Comparison of ENCODE assay signal across 16 cellular contexts in the genomic region with DNA sequence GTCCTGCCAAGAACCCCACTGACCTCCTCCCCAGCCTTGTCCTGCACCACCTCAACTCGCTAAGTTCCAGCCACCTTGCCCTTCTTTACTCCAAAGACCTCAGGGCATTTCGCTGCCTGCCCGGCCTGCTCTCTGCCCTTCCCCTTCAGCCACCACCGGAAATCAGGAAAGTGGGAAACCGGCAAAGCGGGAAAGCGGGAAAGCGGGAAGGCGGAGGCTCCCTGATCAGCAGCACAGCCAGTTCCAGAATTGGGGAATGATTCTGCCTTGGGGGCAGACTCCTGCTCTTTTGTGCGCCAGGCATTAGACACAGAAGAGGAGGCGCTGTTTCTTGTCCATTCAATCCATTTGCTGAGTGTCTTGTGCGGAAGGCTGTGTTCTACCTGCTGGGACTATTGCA.
A peak's percentile ranks its signal among the peaks of the same experiment; 100 is the strongest.
DNase-seq lines count a peak whose midpoint lies in the region; TF ChIP-seq lines count a peak whose summit lies in the region.
"Had no signal": no experiment of that assay in that cellular context is flagged by ENCODE, and none has a peak within 500 bp of the region (broad histone marks: within the 10 kb centered on the region; RNA-seq: fewer than 3 reads in every experiment).

No MANE protein-coding gene starts in this region.

- H4K8ac ChIP-seq in neuronal stem cell (ENCODE audit: low read depth, low read length) = no peak overlapping the region

- TF ChIP-seq CTCF in esophagus muscularis mucosa (IDR thresholded peaks at IDR 0.05) = no peak

- H2AK5ac ChIP-seq in neuronal stem cell (ENCODE audit: low read depth, low read length) = no peak overlapping the region

- H3K36me3 ChIP-seq in esophagus muscularis mucosa = no peaks in the 10 kb centered on the region
- H3K36me3 ChIP-seq in neuronal stem cell (replicated peaks in 1 of 2; ENCODE audit: control insufficient read depth in 2 of 2, insufficient read depth in 2 of 2, low read length in 2 of 2) = no peaks in the 10 kb centered on the region
- H3K36me3 ChIP-seq: BLaER1, HAP-1 had no signal

- H3K9me3 ChIP-seq in esophagus muscularis mucosa (peaks cover 0 to 4% (median 0%) of the 10 kb centered on the region in 4 donors), neuronal stem cell (replicated peaks in 1 of 2; ENCODE audit: control insufficient read depth in 2 of 2, insufficient read depth in 1 of 2, low read depth in 1 of 2, low read length in 2 of 2) (peaks cover 0 to 4% of the 10 kb centered on the region in 2 donors)
- H3K9me3 ChIP-seq: A549, HAP-1 had no signal

- no peaks in the 10 kb centered on the region for H3K27me3 ChIP-seq in esophagus muscularis mucosa
- no peaks in the 10 kb centered on the region for H3K27me3 ChIP-seq in neuronal stem cell (ENCODE audit: control insufficient read depth in 3 of 3, insufficient read depth in 3 of 3, low read depth in 1 of 3, low read length in 3 of 3)
- H3K27me3 ChIP-seq: BLaER1 had no signal

- peaks cover 10% of the 10 kb centered on the region for H3K9me3 Mint-ChIP-seq in activated CD4-positive, alpha-beta T cell treated with anti-CD3 and anti-CD28 coated beads, Interleukin-2, amount 10 ng/mL, durations not matched to agents 7 days and 5 days

- H2BK12ac ChIP-seq in neuronal stem cell (ENCODE audit: low read length) = no peak overlapping the region

- H4K91ac ChIP-seq in neuronal stem cell (ENCODE audit: low read depth, low read length, poor library complexity) = no peak overlapping the region

- peaks cover 35% of the 10 kb centered on the region for H3K4me1 Mint-ChIP-seq in activated CD4-positive, alpha-beta T cell treated with anti-CD3 and anti-CD28 coated beads, Interleukin-2, amount 10 ng/mL, durations not matched to agents 7 days and 5 days

- no peak overlapping the region for H2BK120ac ChIP-seq in neuronal stem cell (ENCODE audit: low read depth, low read length)

- no peak for TF ChIP-seq POLR2A in esophagus muscularis mucosa (IDR thresholded peaks at IDR 0.05; ENCODE audit: low read depth)

- peaks cover 4% of the 10 kb centered on the region for H3K27me3 Mint-ChIP-seq in activated CD4-positive, alpha-beta T cell treated with anti-CD3 and anti-CD28 coated beads, Interleukin-2, amount 10 ng/mL, durations not matched to agents 7 days and 5 days

- peak overlapping the region; percentile 54 for H3K27ac Mint-ChIP-seq in activated CD4-positive, alpha-beta T cell treated with anti-CD3 and anti-CD28 coated beads, Interleukin-2, amount 10 ng/mL, durations not matched to agents 7 days and 5 days

- peaks cover 2% of the 10 kb centered on the region for H3K79me1 ChIP-seq in neuronal stem cell (ENCODE audit: low read depth, low read length)

- 93% methylated on average over 12 of the region's 12 CpGs for WGBS in esophagus muscularis mucosa
- WGBS in neuronal stem cell (ENCODE audit: extremely low coverage in 2 of 2, insufficient read length in 2 of 2, insufficient replicate concordance in 1 of 2), 2 donors = no CpG with 5 or more reads among the region's 12 CpGs

- no peak for TF ChIP-seq EP300 in esophagus muscularis mucosa (IDR thresholded peaks at IDR 0.05)

- no peak overlapping the region for H3K23ac ChIP-seq in neuronal stem cell (ENCODE audit: low read depth, low read length, poor library complexity)

- H3K27ac ChIP-seq in esophagus muscularis mucosa (replicated peaks in 1 of 4) (no peak overlapping the region), neuronal stem cell (replicated peaks; ENCODE audit: low read length) (no peak overlapping the region), substantia nigra (ENCODE audit: low read depth, low read length, poor library complexity, severe bottlenecking) (no peak overlapping the region)
- H3K27ac ChIP-seq: 22Rv1, A549, BLaER1 had no signal

- intact Hi-C loops in esophagus muscularis mucosa (cut with DNase I) = no loop called here

- H3K4me3 Mint-ChIP-seq in activated CD4-positive, alpha-beta T cell treated with anti-CD3 and anti-CD28 coated beads, Interleukin-2, amount 10 ng/mL, durations not matched to agents 7 days and 5 days = no peak overlapping the region
- H3K4me3 Mint-ChIP-seq: CD14-positive monocyte; CD4-positive, alpha-beta memory T cell had no signal

- peaks cover 10% of the 10 kb centered on the region for H3K36me3 Mint-ChIP-seq in activated CD4-positive, alpha-beta T cell treated with anti-CD3 and anti-CD28 coated beads, Interleukin-2, amount 10 ng/mL, durations not matched to agents 7 days and 5 days (ENCODE audit: low read depth)

- CTCF ChIA-PET in activated CD4-positive, alpha-beta T cell treated with anti-CD3 and anti-CD28 coated beads, Interleukin-2, amount 10 ng/mL, durations not matched to agents 7 days and 5 days (lab: Charles Lee) = no interaction called here

- no peak overlapping the region for H3K4ac ChIP-seq in neuronal stem cell (ENCODE audit: low read length)

- POLR2A ChIA-PET in activated CD4-positive, alpha-beta T cell treated with anti-CD3 and anti-CD28 coated beads, Interleukin-2, amount 10 ng/mL, durations not matched to agents 7 days and 5 days (lab: Charles Lee) = no interaction called here

- H2BK15ac ChIP-seq in neuronal stem cell (ENCODE audit: low read length) = no peak overlapping the region

- no peak overlapping the region for H3K9ac ChIP-seq in neuronal stem cell (ENCODE audit: low read depth, low read length, poor library complexity)
- H3K9ac ChIP-seq: BLaER1 had no signal

- no peak for DNase-seq in activated CD4-positive, alpha-beta T cell treated with anti-CD3 and anti-CD28 coated beads, Interleukin-2, amount 10 ng/mL, durations not matched to agents 7 days and 5 days
- DNase-seq in activated CD4-positive, alpha-beta T cell treated with anti-CD3 and anti-CD28 coated beads for 1 hour = no peak
- DNase-seq in esophagus muscularis mucosa (ENCODE audit: extremely low spot score) (peak; percentile 62), neuronal stem cell (ENCODE audit: low spot score) (no peak), substantia nigra (lab: John Stamatoyannopoulos, UW) (no peak), GM19238 (ENCODE audit: insufficient read length, low spot score) (no peak)
- no peak for DNase-seq in stimulated activated CD4-positive, alpha-beta T cell treated with anti-CD3 and anti-CD28 coated beads, Interleukin-4, amount 100 ng/mL, for 1 hour
- DNase-seq: CD4-positive, alpha-beta memory T cell; DMS153; DMS79; GF-D8 had no signal

- H3K4me1 ChIP-seq in esophagus muscularis mucosa (peaks cover 0 to 3% (median 0%) of the 10 kb centered on the region in 4 donors), neuronal stem cell (ENCODE audit: control insufficient read depth in 2 of 2, insufficient read depth in 1 of 2, low read depth in 1 of 2, low read length in 2 of 2) (peaks cover 0 to 14% of the 10 kb centered on the region in 2 donors)
- H3K4me1 ChIP-seq: A549, HAP-1 had no signal

- H3K4me3 ChIP-seq in esophagus muscularis mucosa (no peak overlapping the region), neuronal stem cell (ENCODE audit: low read length in 2 of 2) (no peak overlapping the region)
- H3K4me3 ChIP-seq: A549, BLaER1, HAP-1 had no signal

- H2BK5ac ChIP-seq in neuronal stem cell (ENCODE audit: low read length) = no peak overlapping the region

- peak overlapping the region; percentile 66 for H3K18ac ChIP-seq in neuronal stem cell (ENCODE audit: low read length)

- H3K14ac ChIP-seq in neuronal stem cell (ENCODE audit: low read length) = no peak overlapping the region

- H3K4me2 ChIP-seq in neuronal stem cell (ENCODE audit: insufficient read depth, low read length, poor library complexity, severe bottlenecking) = no peak overlapping the region
- H3K4me2 ChIP-seq: A549, BLaER1 had no signal

- no peak overlapping the region for H2AFZ ChIP-seq in neuronal stem cell (ENCODE audit: low read length)
